28 cellular contexts compared by ENCODE assay signal in genomic region chr3:17939157-17939556, GRCh38.
"Had no signal": no experiment of that assay in that cellular context is flagged by ENCODE, and none has a peak within 500 bp of the region (broad histone marks: within the 10 kb centered on the region; RNA-seq: fewer than 3 reads in every experiment).

No MANE protein-coding gene starts in this region.

- H3K4me3 ChIP-seq: coronary artery, esophagus squamous epithelium, neural progenitor cell, prostate gland, right atrium auricular region, smooth muscle cell, stomach, tibial artery had no signal

- H3K27me3 Mint-ChIP-seq: type B pancreatic cell had no signal

- H3K9me3 Mint-ChIP-seq: effector memory CD8-positive, alpha-beta T cell; immature natural killer cell; naive thymus-derived CD4-positive, alpha-beta T cell; nephron; neural progenitor cell; type B pancreatic cell had no signal

- H3K36me3 Mint-ChIP-seq: immature natural killer cell; naive thymus-derived CD4-positive, alpha-beta T cell; neural progenitor cell; type B pancreatic cell had no signal

- DNase-seq: dermis blood vessel endothelial cell; effector memory CD8-positive, alpha-beta T cell; erythroblast; esophagus squamous epithelium; hypothalamus; immature natural killer cell; mesendoderm; midbrain; naive thymus-derived CD4-positive, alpha-beta T cell; nucleus accumbens; stimulated activated CD4-positive, alpha-beta T cell treated with anti-CD3 and anti-CD28 coated beads, Interleukin-12 subunit alpha, Interleukin-12 subunit beta, amount 100 ng/mL, for 4 hours; stimulated activated CD4-positive, alpha-beta T cell treated with anti-CD3 and anti-CD28 coated beads, Interleukin-1b, Interleukin-23, amount 100 ng/mL, for 48 hours; stimulated activated CD4-positive, alpha-beta T cell treated with anti-CD3 and anti-CD28 coated beads, Interleukin-4, amount 100 ng/mL, for 1 hour; stimulated activated CD8-positive, alpha-beta memory T cell treated with anti-CD3 and anti-CD28 coated beads, Interleukin-4, amount 100 ng/mL, for 48 hours; stimulated activated naive CD4-positive, alpha-beta T cell treated with Interleukin-2 at 50 U/mL for 16 hours; stomach; tibial artery had no signal

- FAIRE-seq: endometrium, keratinocyte had no signal

- H3K4me1 ChIP-seq: esophagus squamous epithelium, prostate gland, right atrium auricular region, stomach, tibial artery had no signal

- H3K27me3 ChIP-seq: esophagus squamous epithelium, neural progenitor cell, right atrium auricular region, stomach, tibial artery had no signal

- H3K27ac ChIP-seq: coronary artery, esophagus squamous epithelium, neural progenitor cell, prostate gland, right atrium auricular region, stomach, tibial artery had no signal

- H3K9ac ChIP-seq: neural progenitor cell had no signal

- H3K27ac Mint-ChIP-seq: effector memory CD8-positive, alpha-beta T cell; immature natural killer cell; naive thymus-derived CD4-positive, alpha-beta T cell; nephron; neural progenitor cell; type B pancreatic cell had no signal

- H3K9me3 ChIP-seq: esophagus squamous epithelium, prostate gland, right atrium auricular region, stomach, tibial artery had no signal

- H3K4me3 Mint-ChIP-seq: effector memory CD8-positive, alpha-beta T cell; immature natural killer cell; naive thymus-derived CD4-positive, alpha-beta T cell; nephron; neural progenitor cell; type B pancreatic cell had no signal

- ATAC-seq: effector memory CD8-positive, alpha-beta T cell; left lobe of liver; naive thymus-derived CD4-positive, alpha-beta T cell; sciatic nerve had no signal

- H3K36me3 ChIP-seq: esophagus squamous epithelium, neural progenitor cell, prostate gland, right atrium auricular region, stomach, tibial artery had no signal

- H3K4me1 Mint-ChIP-seq: immature natural killer cell had no signal

- H3K4me2 ChIP-seq: smooth muscle cell had no signal

- H2AFZ ChIP-seq: neural progenitor cell had no signal
